Comparison of ENCODE assay signal across 30 cellular contexts in genomic region chr18:13431886-13432285, GRCh38.
"Had no signal": no experiment of that assay in that cellular context is flagged by ENCODE, and none has a peak within 500 bp of the region (broad histone marks: within the 10 kb centered on the region; RNA-seq: fewer than 3 reads in every experiment).

No MANE protein-coding gene starts in this region.

- ATAC-seq: activated naive CD4-positive, alpha-beta T cell treated with anti-CD3 and anti-CD28 coated beads, Interleukin-2, amount 50 U/mL, for 72 hours; activated T-cell treated with anti-CD3 and anti-CD28 coated beads, Interleukin-2, amount 50 U/mL, for 4 hours; Panc1 had no signal

- H3K27ac ChIP-seq: adrenal gland, KMS-11, SJCRH30, SK-N-MC, VCaP had no signal

- DNase-seq: activated B cell treated with CpG ODN at 0.5 μM for 24 hours; activated CD4-positive, alpha-beta memory T cell treated with anti-CD3 and anti-CD28 coated beads for 36 hours; activated CD4-positive, alpha-beta T cell treated with anti-CD3 and anti-CD28 coated beads for 4 hours; activated CD4-positive, alpha-beta T cell treated with anti-CD3 and anti-CD28 coated beads, Interleukin-2, amount 50 U/mL, for 1 hour; activated CD4-positive, CD25-positive, alpha-beta regulatory T cell treated with anti-CD3 and anti-CD28 coated beads, Interleukin-2, amount 50 U/mL, for 72 hours; activated CD8-positive, alpha-beta memory T cell treated with anti-CD3 and anti-CD28 coated beads, Interleukin-2, amount 50 U/mL, for 4 hours; activated gamma-delta T cell treated with Interleukin-2 at 50 U/mL for 16 hours; activated naive CD4-positive, alpha-beta T cell treated with anti-CD3 and anti-CD28 coated beads for 36 hours; activated T-cell treated with anti-CD3 and anti-CD28 coated beads for 4 hours; activated T-cell treated with anti-CD3 and anti-CD28 coated beads, Interleukin-2, amount 50 U/mL, for 4 hours; adrenal gland; cerebellar nuclear complex; NCI-H1105; NCI-H1417 treated with DMSO at 0.1 percent for 48 hours; NCI-H187 treated with DMSO at 0.1 percent for 48 hours; NCI-H2081; NCI-H2227 treated with DMSO at 0.1 percent for 48 hours; NCI-H446 treated with DMSO at 0.1 percent for 48 hours; NCI-H524; NCI-H69; SHP77; SJCRH30; T-helper 9 cell had no signal

- H3K36me3 ChIP-seq: adrenal gland, SJCRH30 had no signal

- H3K27me3 ChIP-seq: adrenal gland, SJCRH30 had no signal

- H3K9me3 ChIP-seq: adrenal gland, SJCRH30 had no signal

- H3K4me3 ChIP-seq: adrenal gland, SJCRH30, SK-N-MC had no signal

- H3K9ac ChIP-seq: KMS-11 had no signal

- H3K4me2 ChIP-seq: KMS-11 had no signal

- FAIRE-seq: astrocyte, bronchial epithelial cell had no signal

- H3K4me1 ChIP-seq: SJCRH30 had no signal
